8 cellular contexts compared by ENCODE assay signal in the genomic region with DNA sequence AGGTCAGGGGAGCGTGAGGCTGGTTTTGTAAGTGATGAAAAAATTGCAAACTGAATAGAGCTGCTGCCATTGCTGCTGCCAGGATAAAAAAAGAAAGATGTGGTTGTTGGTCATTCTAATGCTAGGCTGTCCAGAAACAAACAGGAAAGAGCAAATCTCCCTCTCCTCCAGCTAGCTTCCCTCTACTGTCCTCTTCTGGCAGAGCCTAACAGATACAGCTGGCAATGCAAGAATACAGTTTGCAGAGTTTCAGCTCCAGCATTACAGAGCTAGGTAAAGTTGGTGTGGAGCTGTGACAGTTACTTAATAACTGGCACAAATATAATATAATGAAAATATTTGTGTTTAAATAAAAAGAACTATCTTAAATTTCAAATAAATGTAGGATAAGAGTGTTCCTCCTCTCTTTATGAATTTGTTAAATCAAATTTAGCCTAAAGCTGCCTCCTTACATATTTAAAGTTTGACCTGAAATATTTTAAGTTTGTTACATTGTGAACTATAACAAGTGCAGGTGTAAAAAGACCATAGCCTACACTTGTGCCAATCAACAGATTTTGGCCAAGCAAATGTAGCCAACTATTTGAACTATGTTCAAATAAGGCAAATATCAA.
DNase-seq lines count a peak whose midpoint lies in the region; ATAC-seq and TF ChIP-seq lines count a peak whose summit lies in the region.

No MANE protein-coding gene starts in this region.

- TF ChIP-seq CTCF in body of pancreas (IDR thresholded peaks at IDR 0.05): peak in 4 of 7 experiments; percentile 11 to 35 (median 24)
- peak; percentile 73 for TF ChIP-seq CTCF in nephron progenitor cell (IDR thresholded peaks at IDR 0.05)
- no peak for TF ChIP-seq CTCF in ovary (IDR thresholded peaks at IDR 0.05)

- no peak overlapping the region for H3K27ac ChIP-seq in body of pancreas
- H3K27ac ChIP-seq in ovary: no peak overlapping the region

- H3K36me3 Mint-ChIP-seq in nephron progenitor cell (ENCODE audit: low read depth): no peaks in the 10 kb centered on the region

- no peaks in the 10 kb centered on the region for H3K36me3 ChIP-seq in body of pancreas (replicated peaks in 1 of 2; ENCODE audit: insufficient read depth in 1 of 2, low read depth in 2 of 2)
- no peaks in the 10 kb centered on the region for H3K36me3 ChIP-seq in ovary

- H3K4me1 Mint-ChIP-seq in nephron progenitor cell: no peaks in the 10 kb centered on the region

- TF ChIP-seq EP300 in ovary (IDR thresholded peaks at IDR 0.05): no peak

- H3K9me3 ChIP-seq in body of pancreas: no peaks in the 10 kb centered on the region
- H3K9me3 ChIP-seq in ovary: no peaks in the 10 kb centered on the region

- H3K9me3 Mint-ChIP-seq in nephron progenitor cell: peaks cover under 1% of the 10 kb centered on the region

- H3K27me3 Mint-ChIP-seq in nephron progenitor cell (ENCODE audit: low read depth, poor library complexity): peaks cover 4% of the 10 kb centered on the region

- DNase-seq in body of pancreas (no peak), nephron progenitor cell (no peak), NCI-H510A treated with DMSO at 0.1 percent for 48 hours (lab: John Stamatoyannopoulos, UW) (no peak), ovary (no peak)
- DNase-seq in NK-92 treated with Interleukin-12 subunit alpha and Interleukin-12 subunit beta, amount 100 ng/mL, for 24 hours (lab: John Stamatoyannopoulos, UW): no peak
- DNase-seq in effector CD8-positive, alpha-beta T cell (lab: John Stamatoyannopoulos, UW): no peak

- H3K27ac Mint-ChIP-seq in nephron progenitor cell: no peak overlapping the region

- H3K4me1 ChIP-seq in body of pancreas (no peaks in the 10 kb centered on the region), ovary (ENCODE audit: insufficient read depth) (no peaks in the 10 kb centered on the region)

- H3K4me3 ChIP-seq in body of pancreas: no peak overlapping the region
- no peak overlapping the region for H3K4me3 ChIP-seq in ovary

- TF ChIP-seq POLR2A in body of pancreas (IDR thresholded peaks at IDR 0.05) (no peak), ovary (IDR thresholded peaks at IDR 0.05) (no peak)

- intact Hi-C loops in body of pancreas (cut with DNase I) (no loop called here), ovary (cut with DNase I) (no loop called here)

- no peak overlapping the region for H3K4me3 Mint-ChIP-seq in nephron progenitor cell

- peak; percentile 88 for ATAC-seq in GM18868 (IDR thresholded peaks at IDR 0.05; ENCODE audit: unreplicated experiment)
- peak; percentile 63 for ATAC-seq in HG03175 (IDR thresholded peaks at IDR 0.05; ENCODE audit: unreplicated experiment)
- ATAC-seq in body of pancreas: no peak

- H3K27me3 ChIP-seq in body of pancreas (no peaks in the 10 kb centered on the region), ovary (no peaks in the 10 kb centered on the region)

- WGBS in body of pancreas, 2 donors: 72 to 84% methylated on average over 1 of the region's 1 CpG
- WGBS in ovary, 3 donors: 27 to 44% (median 33%) methylated on average over 1 of the region's 1 CpG

Comparison
In these comparisons a context has a peak if more than half of its experiments do, and no peak if none do; other contexts are left out.
1. CTCF ChIP-seq: peak in body of pancreas (4 of 7) and nephron progenitor cell (single experiment); none in ovary (0 of 3).